ENCODE assay signal across 12 cellular contexts in genomic region chr6:90044833-90045337, GRCh38.
DNase-seq lines count a peak whose midpoint lies in the region; ATAC-seq, FAIRE-seq and TF ChIP-seq lines count a peak whose summit lies in the region.
"Had no signal": no experiment of that assay in that cellular context is flagged by ENCODE, and none has a peak within 500 bp of the region (broad histone marks: within the 10 kb centered on the region; RNA-seq: fewer than 3 reads in every experiment).

No MANE protein-coding gene starts in this region.

- peaks cover 38% of the 10 kb centered on the region for H3K4me1 Mint-ChIP-seq in activated T-cell treated with anti-CD3 and anti-CD28 coated beads, Interleukin-2, amount 50 U/mL, for 24 hours (ENCODE audit: low read depth)
- H3K4me1 Mint-ChIP-seq in stimulated activated naive CD8-positive, alpha-beta T cell treated with anti-CD3 and anti-CD28 coated beads, Interleukin-15, Interleukin-2, amounts not matched to agents 100 ng/mL and 50 ng/mL, for 24 hours (ENCODE audit: low read depth): peaks cover 13% of the 10 kb centered on the region

- H3K36me3 Mint-ChIP-seq in activated T-cell treated with anti-CD3 and anti-CD28 coated beads, Interleukin-2, amount 50 U/mL, for 24 hours (ENCODE audit: low read depth): peaks cover 31% of the 10 kb centered on the region
- H3K36me3 Mint-ChIP-seq in stimulated activated naive CD8-positive, alpha-beta T cell treated with anti-CD3 and anti-CD28 coated beads, Interleukin-15, Interleukin-2, amounts not matched to agents 100 ng/mL and 50 ng/mL, for 24 hours (ENCODE audit: low read depth): peaks cover 41% of the 10 kb centered on the region

- H3K27me3 Mint-ChIP-seq in activated T-cell treated with anti-CD3 and anti-CD28 coated beads, Interleukin-2, amount 50 U/mL, for 24 hours: no peaks in the 10 kb centered on the region
- H3K27me3 Mint-ChIP-seq in stimulated activated naive CD8-positive, alpha-beta T cell treated with anti-CD3 and anti-CD28 coated beads, Interleukin-15, Interleukin-2, amounts not matched to agents 100 ng/mL and 50 ng/mL, for 24 hours: no peaks in the 10 kb centered on the region
- H3K27me3 Mint-ChIP-seq: stimulated activated memory B cell treated with anti-CD40 and anti-IgM and Interleukin-4, amounts not matched to agents 10 μg/mL and 1 μg/mL and 100 μg/mL, for 72 hours had no signal

- no peak overlapping the region for H3K4me3 ChIP-seq in fibroblast of mammary gland (ENCODE audit: control insufficient read depth, low read depth, low read length)

- H3K9me3 Mint-ChIP-seq in activated T-cell treated with anti-CD3 and anti-CD28 coated beads, Interleukin-2, amount 50 U/mL, for 24 hours: no peaks in the 10 kb centered on the region
- H3K9me3 Mint-ChIP-seq in stimulated activated naive CD8-positive, alpha-beta T cell treated with anti-CD3 and anti-CD28 coated beads, Interleukin-15, Interleukin-2, amounts not matched to agents 100 ng/mL and 50 ng/mL, for 24 hours: no peaks in the 10 kb centered on the region
- H3K9me3 Mint-ChIP-seq: stimulated activated memory B cell treated with anti-CD40 and anti-IgM and Interleukin-4, amounts not matched to agents 10 μg/mL and 1 μg/mL and 100 μg/mL, for 72 hours had no signal

- no peak overlapping the region for H3K27ac Mint-ChIP-seq in activated T-cell treated with anti-CD3 and anti-CD28 coated beads, Interleukin-2, amount 50 U/mL, for 24 hours
- H3K27ac Mint-ChIP-seq in stimulated activated naive CD8-positive, alpha-beta T cell treated with anti-CD3 and anti-CD28 coated beads, Interleukin-15, Interleukin-2, amounts not matched to agents 100 ng/mL and 50 ng/mL, for 24 hours: no peak overlapping the region

- TF ChIP-seq CTCF in fibroblast of mammary gland (conservative IDR thresholded peaks at IDR 0.05; ENCODE audit: control insufficient read depth, insufficient read depth, low read depth, low read length): no peak

- no peak for DNase-seq in activated T-cell treated with anti-CD3 and anti-CD28 coated beads, Interleukin-2, amount 50 U/mL, for 24 hours
- no peak for DNase-seq in activated T-cell treated with anti-CD3 and anti-CD28 coated beads, Interleukin-2, amount 50 U/mL, for 1 hour
- peak; percentile 17 for DNase-seq in SW480 (ENCODE audit: low spot score)
- DNase-seq in fibroblast of mammary gland (ENCODE audit: low read depth): peak; percentile 74
- no peak for DNase-seq in GM19239 (ENCODE audit: insufficient read length, low spot score)
- no peak for DNase-seq in GM19240 (ENCODE audit: insufficient read length, low spot score)
- DNase-seq: AML-193, midbrain, SHP77 had no signal

- no peak for FAIRE-seq in GM19239 (lab: Jason Lieb, UNC)

- H3K4me3 Mint-ChIP-seq in activated T-cell treated with anti-CD3 and anti-CD28 coated beads, Interleukin-2, amount 50 U/mL, for 24 hours: peak overlapping the region; percentile 16
- peak overlapping the region; percentile 21 for H3K4me3 Mint-ChIP-seq in stimulated activated naive CD8-positive, alpha-beta T cell treated with anti-CD3 and anti-CD28 coated beads, Interleukin-15, Interleukin-2, amounts not matched to agents 100 ng/mL and 50 ng/mL, for 24 hours
- H3K4me3 Mint-ChIP-seq: stimulated activated memory B cell treated with anti-CD40 and anti-IgM and Interleukin-4, amounts not matched to agents 10 μg/mL and 1 μg/mL and 100 μg/mL, for 72 hours had no signal

- ATAC-seq in HG02759 (IDR thresholded peaks at IDR 0.05; ENCODE audit: unreplicated experiment): no peak
- ATAC-seq: stimulated activated memory B cell treated with anti-CD40 and anti-IgM and Interleukin-4, amounts not matched to agents 10 μg/mL and 1 μg/mL and 100 μg/mL, for 72 hours had no signal

Comparison
In these comparisons a context has a peak if more than half of its experiments do, and no peak if none do; other contexts are left out.
1. DNase-seq: peak in SW480 (single experiment) and fibroblast of mammary gland (single experiment); none in activated T-cell treated with anti-CD3 and anti-CD28 coated beads, Interleukin-2, amount 50 U/mL, for 24 hours (single experiment), activated T-cell treated with anti-CD3 and anti-CD28 coated beads, Interleukin-2, amount 50 U/mL, for 1 hour (single experiment), GM19239 (single experiment) and GM19240 (single experiment).